ENCODE assay signal across 1 cellular context in the genomic region with DNA sequence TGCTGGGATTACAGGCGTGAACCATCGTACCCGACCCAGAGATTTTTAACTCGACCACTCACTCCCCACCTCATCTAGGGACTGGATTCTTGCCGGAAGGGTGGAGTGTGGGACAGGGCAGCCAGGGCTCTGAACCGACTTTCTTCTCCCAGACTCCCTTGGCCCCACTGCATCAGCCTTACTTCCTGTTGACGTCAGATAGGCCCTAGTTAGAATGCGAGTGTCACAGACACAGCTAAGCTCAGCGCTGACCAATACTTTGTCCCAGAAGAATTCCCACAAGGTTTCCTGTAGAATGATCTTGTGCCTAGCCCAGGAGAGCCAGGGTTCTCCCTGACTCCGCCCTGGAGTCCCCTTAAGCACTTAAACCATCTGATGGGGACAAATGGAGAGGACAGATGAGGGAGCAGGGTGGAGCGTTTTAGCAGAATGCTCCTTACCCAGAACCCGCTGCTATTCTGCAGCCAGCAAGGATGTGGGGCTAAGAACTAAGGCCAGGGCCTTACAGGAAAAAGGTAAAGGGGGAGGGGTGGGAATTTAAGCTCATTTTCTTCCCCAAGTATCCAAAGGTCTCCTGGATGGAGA.
TF ChIP-seq lines count a peak whose summit lies in the region.

No MANE protein-coding gene starts in this region.

TF ChIP-seq in endothelial cell of umbilical vein, 7 proteins besides CTCF, POLR2A, EP300 and RAD21:
- TF ChIP-seq JUN (IDR thresholded peaks at IDR 0.05; ENCODE audit: borderline replicate concordance, insufficient read depth, insufficient read length, low read depth) (peak; percentile 22), GATA2 (IDR thresholded peaks at IDR 0.05; ENCODE audit: insufficient read depth, insufficient read length, low read depth, low read length) (no peak), POLR2AphosphoS5 (IDR thresholded peaks at IDR 0.05; ENCODE audit: insufficient read depth, low read depth, low read length) (peak; percentile 21)
